In genomic region chr1:52056110-52056936, GRCh38 we compare ENCODE assay signal across 8 cellular contexts. TPM values are rescaled to one million over a fixed set of nuclear protein-coding genes. Genes with fewer than 3 reads are reported as not detected.
DNase-seq lines count a peak whose midpoint lies in the region; ATAC-seq and TF ChIP-seq lines count a peak whose summit lies in the region.

Gene BTF3L4 (plus strand): TSS chr1:52056295. CDS start chr1:52059848, 3,553 bp downstream.

- H3K4me3 ChIP-seq in cardiac muscle cell: peak within 1 kb of the TSS; percentile 82
- H3K4me3 ChIP-seq in transverse colon: peak within 1 kb of the TSS; percentile 83 to 98 (median 88)

- H3K36me3 ChIP-seq in cardiac muscle cell: peaks cover 10% of the 10 kb centered on the region
- peaks cover 0 to 11% (median 4%) of the 10 kb centered on the region in 4 donors for H3K36me3 ChIP-seq in transverse colon

- peak; percentile 94 for DNase-seq in GM13976 (ENCODE audit: low spot score)
- peak; percentile 96 for DNase-seq in NCI-H146 treated with DMSO at 0.1 percent for 48 hours (lab: John Stamatoyannopoulos, UW; ENCODE audit: unreplicated experiment)
- DNase-seq in T-helper 1 cell: peak; percentile 86 to 94 (median 91)
- peak; percentile 96 to 97 for DNase-seq in cardiac muscle cell (ENCODE audit: low read depth in 1 of 2, low spot score in 1 of 2)
- DNase-seq in pons (ENCODE audit: low spot score): peak; percentile 94
- peak; percentile 97 for DNase-seq in transverse colon

- TF ChIP-seq EP300 in transverse colon (IDR thresholded peaks at IDR 0.05; ENCODE audit: low read depth): no peak

- peak; percentile 84 for ATAC-seq in HG02852 (IDR thresholded peaks at IDR 0.05; ENCODE audit: unreplicated experiment)

- H3K27me3 ChIP-seq in cardiac muscle cell (no peaks in the 10 kb centered on the region), transverse colon (no peaks in the 10 kb centered on the region)

- peak; percentile 68 for TF ChIP-seq POLR2A in transverse colon (IDR thresholded peaks at IDR 0.05)

- TF ChIP-seq CTCF in GM13976 (IDR thresholded peaks at IDR 0.05; ENCODE audit: borderline replicate concordance, control extremely low read depth, extremely low read depth, insufficient read depth, missing control alignments) (no peak), cardiac muscle cell (IDR thresholded peaks at IDR 0.05; ENCODE audit: low read depth, low read length) (no peak), transverse colon (IDR thresholded peaks at IDR 0.05) (no peak)

- intact Hi-C loops in transverse colon (cut with DNase I; ENCODE audit: low total_unique reads): no loop called here

- H3K4me1 ChIP-seq in cardiac muscle cell (ENCODE audit: low read depth): peaks cover 7% of the 10 kb centered on the region
- H3K4me1 ChIP-seq in transverse colon: peaks cover 9 to 47% (median 37%) of the 10 kb centered on the region in 4 donors

- in situ Hi-C loops in GM13976 (cut with MboI; ENCODE audit: low sequenced_read_pairs, unreplicated experiment) (no loop called here), transverse colon (cut with MboI; ENCODE audit: low pct_ligation_motif_present in 1 of 4, low pct_unique_long_range_greater_than_20kb in 1 of 4, low sequenced_read_pairs in 3 of 4) (no loop called here)

- WGBS in adipose tissue, 3 donors: 0% methylated on average over 49 to 59 of the region's 59 CpGs
- 0% methylated on average over 54 of the region's 59 CpGs; no CpG with 5 or more reads in 1 of the 2 donors for WGBS in transverse colon (ENCODE audit: low coverage in 1 of 2), 2 donors

- no peaks in the 10 kb centered on the region for H3K9me3 ChIP-seq in cardiac muscle cell (ENCODE audit: low read depth)
- no peaks in the 10 kb centered on the region for H3K9me3 ChIP-seq in transverse colon

- H3K27ac ChIP-seq in adipose tissue (ENCODE audit: low read depth, low read length) (peak within 1 kb of the TSS; percentile 41), cardiac muscle cell (peak within 1 kb of the TSS; percentile 74), transverse colon (peak within 1 kb of the TSS; percentile 90 to 93 (median 92))

RNA-seq across cellular contexts. Expression of gene BTF3L4, which starts in this region (rescaled TPM):
- polyA plus RNA-seq in adipose tissue: 10 to 100 TPM; 26.2 to 57.7 (median 44.6) TPM
- total RNA-seq in cardiac muscle cell: 51.1 and 66.0 TPM in 2 replicates
- 108 and 137 TPM in 2 replicates for polyA plus RNA-seq in cardiac muscle cell
- total RNA-seq in transverse colon: 10 to 100 TPM in 3 of 4 donors, 1 to 10 TPM in 1; 5.2 to 32.1 (median 14.2) TPM

Comparison
In these comparisons a context has a peak if more than half of its experiments do, and no peak if none do; other contexts are left out.
1. Peak in every context shown above with its lines: DNase-seq, ATAC-seq, H3K4me3 ChIP-seq and H3K27ac ChIP-seq.
2. H3K27ac ChIP-seq: peak in every context shown above with its lines; median percentile 92 in transverse colon; 74 in cardiac muscle cell; 41 in adipose tissue.